13 cellular contexts compared by ENCODE assay signal in the genomic region with DNA sequence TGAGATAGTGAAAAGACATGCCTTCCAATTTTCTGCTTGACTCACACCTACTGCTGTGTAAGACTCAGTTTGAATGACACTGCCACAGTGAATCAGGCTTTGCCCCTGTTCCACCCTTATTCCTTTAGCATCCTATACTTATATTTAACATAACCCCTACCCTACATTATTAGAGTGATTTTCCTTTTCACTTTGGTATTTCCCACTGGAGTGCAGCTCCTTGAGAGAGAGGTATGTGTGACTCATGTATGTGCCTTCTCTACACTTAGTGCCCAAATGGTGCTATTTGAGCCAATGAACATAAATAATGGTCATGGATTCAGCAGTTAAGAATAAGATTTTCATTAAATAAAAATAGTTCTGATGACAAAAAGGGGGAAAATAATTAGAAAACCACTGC.
DNase-seq lines count a peak whose midpoint lies in the region; ATAC-seq, FAIRE-seq and TF ChIP-seq lines count a peak whose summit lies in the region.
"Had no signal": no experiment of that assay in that cellular context is flagged by ENCODE, and none has a peak within 500 bp of the region (broad histone marks: within the 10 kb centered on the region; RNA-seq: fewer than 3 reads in every experiment).

No MANE protein-coding gene starts in this region.

- H3K4me1 ChIP-seq in GM12878 (ENCODE audit: control insufficient read depth, insufficient read depth, low read length), result 0 out of 2 replicates have a peak, but pooled peaks cover 4% of the 10 kb centered on the region
- H3K4me1 ChIP-seq in left lung, result no peaks in the 10 kb centered on the region
- H3K4me1 ChIP-seq: BLaER1 treated with 17β-estradiol and CSF1 and Interleukin-3, amounts not matched to agents 10 nM and 100 nM had no signal

- DNase-seq in EH (ENCODE audit: low read depth) (peak; percentile 30), M059J (ENCODE audit: low read depth) (peak; percentile 7), GM12878 (ENCODE audit: low read depth, low spot score) (no peak), left lung (no peak)
- DNase-seq in effector CD8-positive, alpha-beta T cell (lab: John Stamatoyannopoulos, UW), result no peak
- DNase-seq: 8988T; CD4-positive, CD25-positive, alpha-beta regulatory T cell; DMS53; HCEC 1CT; HFFc6 had no signal

- no peak for TF ChIP-seq RAD21 in GM12878 (IDR thresholded peaks at IDR 0.05; ENCODE audit: insufficient read depth, low read depth, low read length)

- no peaks in the 10 kb centered on the region; the same call in 1 of the 3 replicates for H3K9me3 ChIP-seq in GM12878 (replicated peaks; ENCODE audit: control insufficient read depth, insufficient read depth, low read length)
- H3K9me3 ChIP-seq in left lung, result no peaks in the 10 kb centered on the region
- H3K9me3 ChIP-seq: BLaER1 treated with 17β-estradiol and CSF1 and Interleukin-3, amounts not matched to agents 10 nM and 100 nM had no signal

- intact Hi-C loops in GM12878 (cut with micrococcal nuclease; ENCODE audit: unreplicated experiment) (no loop called here), left lung (cut with DNase I) (no loop called here)

- CTCF ChIA-PET in GM12878 (lab: Yijun Ruan, JAX), result no interaction called here

- POLR2A ChIA-PET in GM12878 (lab: Charles Lee), result no interaction called here

- no peak overlapping the region for H3K9ac ChIP-seq in GM12878 (ENCODE audit: control insufficient read depth, insufficient read depth, low read length)
- H3K9ac ChIP-seq: BLaER1 treated with 17β-estradiol and CSF1 and Interleukin-3, amounts not matched to agents 10 nM and 100 nM had no signal

- TF ChIP-seq CTCF in GM12878 (IDR thresholded peaks at IDR 0.05 in 2 of 3, conservative IDR thresholded peaks at IDR 0.05 in 1 of 3; ENCODE audit: control insufficient read depth in 2 of 3, extremely low read depth in 1 of 3, insufficient read depth in 1 of 3, low read depth in 3 of 3, low read length in 3 of 3) (no peak), left lung (IDR thresholded peaks at IDR 0.05) (no peak)

- FAIRE-seq in GM12878 (lab: Jason Lieb, UNC), result no peak

- no TSS peak for BruUV-seq in GM12878 (replicated peaks; lab: Mats Ljungman, UMichigan)

- no peak overlapping the region for H3K4me3 ChIP-seq in GM12878
- H3K4me3 ChIP-seq in left lung, result no peak overlapping the region
- H3K4me3 ChIP-seq: BLaER1 treated with 17β-estradiol and CSF1 and Interleukin-3, amounts not matched to agents 10 nM and 100 nM had no signal

- ATAC-seq in GM12878, result peak; percentile 53
- peak; percentile 50 for ATAC-seq in left lung
- ATAC-seq in HG02798 (IDR thresholded peaks at IDR 0.05; ENCODE audit: poor library complexity, unreplicated experiment), result no peak
- no peak for ATAC-seq in HG02981 (IDR thresholded peaks at IDR 0.05; ENCODE audit: unreplicated experiment)

- no peaks in the 10 kb centered on the region for H4K20me1 ChIP-seq in GM12878 (ENCODE audit: control insufficient read depth, insufficient read depth)
- H4K20me1 ChIP-seq: BLaER1 treated with 17β-estradiol and CSF1 and Interleukin-3, amounts not matched to agents 10 nM and 100 nM had no signal

- SMC1A ChIA-PET in GM12878 (lab: Charles Lee; ENCODE audit: uncharacterized antibody, unreplicated experiment), result interaction anchor here (1.2 kb wide), 1 partner anchor 127 kb away, joined by 3 read pairs; no protein-coding TSS in a partner anchor

- H3K27me3 ChIP-seq in GM12878 (replicated peaks in 1 of 2; ENCODE audit: control insufficient read depth in 2 of 2, insufficient read depth in 2 of 2, low read length in 1 of 2) (no peaks in the 10 kb centered on the region), left lung (no peaks in the 10 kb centered on the region)

- H3K36me3 ChIP-seq in GM12878 (ENCODE audit: control insufficient read depth in 2 of 2, insufficient read depth in 2 of 2, low read length in 1 of 2), result no peaks in the 10 kb centered on the region
- no peaks in the 10 kb centered on the region for H3K36me3 ChIP-seq in left lung
- H3K36me3 ChIP-seq: BLaER1 treated with 17β-estradiol and CSF1 and Interleukin-3, amounts not matched to agents 10 nM and 100 nM had no signal

- no peak overlapping the region for H3K4me2 ChIP-seq in GM12878 (ENCODE audit: control insufficient read depth, insufficient read depth)
- H3K4me2 ChIP-seq: BLaER1 treated with 17β-estradiol and CSF1 and Interleukin-3, amounts not matched to agents 10 nM and 100 nM had no signal

- H3K27ac ChIP-seq in GM12878 (ENCODE audit: control insufficient read depth, insufficient read depth), result no peak overlapping the region
- H3K27ac ChIP-seq in left lung, result no peak overlapping the region
- H3K27ac ChIP-seq: BLaER1 treated with 17β-estradiol and CSF1 and Interleukin-3, amounts not matched to agents 10 nM and 100 nM had no signal

- RAD21 ChIA-PET in GM12878 (lab: Charles Lee; ENCODE audit: unreplicated experiment), result interaction anchor here (1.1 kb wide), 1 partner anchor 121 kb away, joined by 3 read pairs; no protein-coding TSS in a partner anchor

- no peaks in the 10 kb centered on the region for H3K79me2 ChIP-seq in GM12878 (ENCODE audit: control insufficient read depth, insufficient read depth, low read length)

- in situ Hi-C loops in GM12878 (cut with MboI), result no loop called here

- no peak for TF ChIP-seq POLR2A in GM12878 (IDR thresholded peaks at IDR 0.05; ENCODE audit: low read depth, low read length)

- no peak for TF ChIP-seq EP300 in GM12878 (IDR thresholded peaks at IDR 0.05; ENCODE audit: borderline replicate concordance in 1 of 2, control insufficient read depth in 1 of 2, low read depth in 2 of 2, low read length in 2 of 2)

- no peak overlapping the region for H2AFZ ChIP-seq in GM12878 (ENCODE audit: control insufficient read depth, low read depth, low read length)

TF ChIP-seq in GM12878, 131 proteins besides CTCF, POLR2A, EP300 and RAD21 (continues in another document):
- TF ChIP-seq BRCA1 (IDR thresholded peaks at IDR 0.05; ENCODE audit: low read depth, low read length) (no peak), YBX1 (IDR thresholded peaks at IDR 0.05) (no peak), SUPT20H (IDR thresholded peaks at IDR 0.05; ENCODE audit: borderline replicate concordance, control insufficient read depth, low read depth, low read length) (no peak), TARDBP (IDR thresholded peaks at IDR 0.05; ENCODE audit: borderline replicate concordance) (no peak), HDGF (IDR thresholded peaks at IDR 0.05) (no peak), HDAC6 (IDR thresholded peaks at IDR 0.05; ENCODE audit: unreplicated experiment) (no peak)
- TF ChIP-seq, protein P1, sequence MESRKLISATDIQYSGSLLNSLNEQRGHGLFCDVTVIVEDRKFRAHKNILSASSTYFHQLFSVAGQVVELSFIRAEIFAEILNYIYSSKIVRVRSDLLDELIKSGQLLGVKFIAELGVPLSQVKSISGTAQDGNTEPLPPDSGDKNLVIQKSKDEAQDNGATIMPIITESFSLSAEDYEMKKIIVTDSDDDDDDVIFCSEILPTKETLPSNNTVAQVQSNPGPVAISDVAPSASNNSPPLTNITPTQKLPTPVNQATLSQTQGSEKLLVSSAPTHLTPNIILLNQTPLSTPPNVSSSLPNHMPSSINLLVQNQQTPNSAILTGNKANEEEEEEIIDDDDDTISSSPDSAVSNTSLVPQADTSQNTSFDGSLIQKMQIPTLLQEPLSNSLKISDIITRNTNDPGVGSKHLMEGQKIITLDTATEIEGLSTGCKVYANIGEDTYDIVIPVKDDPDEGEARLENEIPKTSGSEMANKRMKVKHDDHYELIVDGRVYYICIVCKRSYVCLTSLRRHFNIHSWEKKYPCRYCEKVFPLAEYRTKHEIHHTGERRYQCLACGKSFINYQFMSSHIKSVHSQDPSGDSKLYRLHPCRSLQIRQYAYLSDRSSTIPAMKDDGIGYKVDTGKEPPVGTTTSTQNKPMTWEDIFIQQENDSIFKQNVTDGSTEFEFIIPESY (IDR thresholded peaks at IDR 0.05), result no peak
- TF ChIP-seq, protein P2, sequence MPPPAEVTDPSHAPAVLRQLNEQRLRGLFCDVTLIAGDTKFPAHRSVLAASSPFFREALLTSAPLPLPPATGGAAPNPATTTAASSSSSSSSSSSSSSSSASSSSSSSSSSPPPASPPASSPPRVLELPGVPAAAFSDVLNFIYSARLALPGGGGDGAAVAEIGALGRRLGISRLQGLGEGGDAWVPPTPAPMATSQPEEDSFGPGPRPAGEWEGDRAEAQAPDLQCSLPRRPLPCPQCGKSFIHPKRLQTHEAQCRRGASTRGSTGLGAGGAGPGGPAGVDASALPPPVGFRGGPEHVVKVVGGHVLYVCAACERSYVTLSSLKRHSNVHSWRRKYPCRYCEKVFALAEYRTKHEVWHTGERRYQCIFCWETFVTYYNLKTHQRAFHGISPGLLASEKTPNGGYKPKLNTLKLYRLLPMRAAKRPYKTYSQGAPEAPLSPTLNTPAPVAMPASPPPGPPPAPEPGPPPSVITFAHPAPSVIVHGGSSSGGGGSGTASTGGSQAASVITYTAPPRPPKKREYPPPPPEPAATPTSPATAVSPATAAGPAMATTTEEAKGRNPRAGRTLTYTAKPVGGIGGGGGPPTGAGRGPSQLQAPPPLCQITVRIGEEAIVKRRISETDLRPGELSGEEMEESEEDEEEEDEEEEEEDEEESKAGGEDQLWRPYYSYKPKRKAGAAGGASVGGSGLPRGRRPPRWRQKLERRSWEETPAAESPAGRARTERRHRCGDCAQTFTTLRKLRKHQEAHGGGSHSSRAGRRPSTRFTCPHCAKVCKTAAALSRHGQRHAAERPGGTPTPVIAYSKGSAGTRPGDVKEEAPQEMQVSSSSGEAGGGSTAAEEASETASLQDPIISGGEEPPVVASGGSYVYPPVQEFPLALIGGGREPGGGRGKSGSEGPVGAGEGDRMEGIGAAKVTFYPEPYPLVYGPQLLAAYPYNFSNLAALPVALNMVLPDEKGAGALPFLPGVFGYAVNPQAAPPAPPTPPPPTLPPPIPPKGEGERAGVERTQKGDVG (CRISPR knock-in tag; IDR thresholded peaks at IDR 0.05), result no peak
- TF ChIP-seq, protein P3, sequence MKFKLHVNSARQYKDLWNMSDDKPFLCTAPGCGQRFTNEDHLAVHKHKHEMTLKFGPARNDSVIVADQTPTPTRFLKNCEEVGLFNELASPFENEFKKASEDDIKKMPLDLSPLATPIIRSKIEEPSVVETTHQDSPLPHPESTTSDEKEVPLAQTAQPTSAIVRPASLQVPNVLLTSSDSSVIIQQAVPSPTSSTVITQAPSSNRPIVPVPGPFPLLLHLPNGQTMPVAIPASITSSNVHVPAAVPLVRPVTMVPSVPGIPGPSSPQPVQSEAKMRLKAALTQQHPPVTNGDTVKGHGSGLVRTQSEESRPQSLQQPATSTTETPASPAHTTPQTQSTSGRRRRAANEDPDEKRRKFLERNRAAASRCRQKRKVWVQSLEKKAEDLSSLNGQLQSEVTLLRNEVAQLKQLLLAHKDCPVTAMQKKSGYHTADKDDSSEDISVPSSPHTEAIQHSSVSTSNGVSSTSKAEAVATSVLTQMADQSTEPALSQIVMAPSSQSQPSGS (IDR thresholded peaks at IDR 0.05; ENCODE audit: low read length), result no peak

Comparison
In these comparisons a context has a peak if more than half of its experiments do, and no peak if none do; other contexts are left out.
1. DNase-seq: peak in EH (single experiment) and M059J (single experiment); none in GM12878 (single experiment), left lung (0 of 2) and effector CD8-positive, alpha-beta T cell (single experiment).
2. ATAC-seq: peak in GM12878 (single experiment) and left lung (single experiment); none in HG02798 (single experiment) and HG02981 (single experiment).